Comparison of ENCODE assay signal across 8 cellular contexts in genomic region chr9:131738293-131738692, GRCh38. TPM values are rescaled to one million over a fixed set of nuclear protein-coding genes. Genes with fewer than 3 reads are reported as not detected.
DNase-seq lines count a peak whose midpoint lies in the region; ATAC-seq and TF ChIP-seq lines count a peak whose summit lies in the region.

No MANE protein-coding gene starts in this region.

- peak overlapping the region; percentile 94 to 99 (median 97); a peak in 21 of 22 replicates for H3K27ac ChIP-seq in BLaER1 treated with 17β-estradiol and CSF1 and Interleukin-3, amounts not matched to agents 10 nM and 100 nM
- peak overlapping the region; percentile 75; the same call in 1 of the 2 replicates for H3K27ac ChIP-seq in KMS-11

- peaks cover 61% of the 10 kb centered on the region for H3K79me2 ChIP-seq in KMS-11 (ENCODE audit: insufficient read depth, low read depth)

- peaks cover 58% of the 10 kb centered on the region for H3K4me1 Mint-ChIP-seq in dendritic cell treated with granulocyte-macrophage colony-stimulating factor and Interleukin-4, amounts not matched to agents 40 ng/mL and 50 ng/mL, for 4 days (ENCODE audit: low read depth)
- peaks cover 44 to 65% (median 61%) of the 10 kb centered on the region in 4 donors for H3K4me1 Mint-ChIP-seq in naive thymus-derived CD8-positive, alpha-beta T cell

- H3K27me3 ChIP-seq in BLaER1 treated with 17β-estradiol and CSF1 and Interleukin-3, amounts not matched to agents 10 nM and 100 nM: no peaks in the 10 kb centered on the region
- no peaks in the 10 kb centered on the region for H3K27me3 ChIP-seq in KMS-11 (ENCODE audit: insufficient read depth, low read depth)

- H3K9me3 ChIP-seq in BLaER1 treated with 17β-estradiol and CSF1 and Interleukin-3, amounts not matched to agents 10 nM and 100 nM (replicated peaks in 1 of 11): no peaks in the 10 kb centered on the region

- no peak for TF ChIP-seq CTCF in KMS-11 (conservative IDR thresholded peaks at IDR 0.05; ENCODE audit: low read depth, low read length)

- ATAC-seq in naive thymus-derived CD8-positive, alpha-beta T cell: no peak
- ATAC-seq in HG03097 (IDR thresholded peaks at IDR 0.05; ENCODE audit: low FRiP score, unreplicated experiment) (no peak), HG02852 (IDR thresholded peaks at IDR 0.05; ENCODE audit: unreplicated experiment) (no peak)

- DNase-seq in naive thymus-derived CD8-positive, alpha-beta T cell: no peak
- DNase-seq in G401 (ENCODE audit: low spot score) (no peak), hippocampal formation (lab: John Stamatoyannopoulos, UW) (no peak)

- peaks cover 0 to 20% (median 0%) of the 10 kb centered on the region in 11 experiments; a peak in 5 of 22 replicates for H3K36me3 ChIP-seq in BLaER1 treated with 17β-estradiol and CSF1 and Interleukin-3, amounts not matched to agents 10 nM and 100 nM
- H3K36me3 ChIP-seq in KMS-11 (ENCODE audit: insufficient read depth): no peaks in the 10 kb centered on the region

- H3K27ac Mint-ChIP-seq in dendritic cell treated with granulocyte-macrophage colony-stimulating factor and Interleukin-4, amounts not matched to agents 40 ng/mL and 50 ng/mL, for 4 days: peak overlapping the region; percentile 87
- H3K27ac Mint-ChIP-seq in naive thymus-derived CD8-positive, alpha-beta T cell: peak overlapping the region in 8 of 10 donors; percentile 81 to 94 (median 88)

- in situ Hi-C loops in G401 (cut with HindIII; ENCODE audit: low sequenced_read_pairs): no loop called here

- peaks cover 56% of the 10 kb centered on the region for H3K36me3 Mint-ChIP-seq in dendritic cell treated with granulocyte-macrophage colony-stimulating factor and Interleukin-4, amounts not matched to agents 40 ng/mL and 50 ng/mL, for 4 days (ENCODE audit: low read depth)
- peaks cover 0 to 6% (median 0%) of the 10 kb centered on the region in 3 donors for H3K36me3 Mint-ChIP-seq in naive thymus-derived CD8-positive, alpha-beta T cell

- POLR2A ChIA-PET in naive thymus-derived CD8-positive, alpha-beta T cell (lab: Charles Lee): interaction anchor here (1.2 to 2.9 kb wide), 5 partner anchors 9 to 613 kb away, joined by 3 to 28 read pairs (median 3); partner anchors contain the start of gene NUP214

- H3K4me1 ChIP-seq in BLaER1 treated with 17β-estradiol and CSF1 and Interleukin-3, amounts not matched to agents 10 nM and 100 nM: peaks cover 63 to 82% (median 75%) of the 10 kb centered on the region in 10 experiments
- peaks cover 56% of the 10 kb centered on the region for H3K4me1 ChIP-seq in KMS-11 (ENCODE audit: low read depth, poor library complexity, severe bottlenecking)

- no peaks in the 10 kb centered on the region for H3K27me3 Mint-ChIP-seq in dendritic cell treated with granulocyte-macrophage colony-stimulating factor and Interleukin-4, amounts not matched to agents 40 ng/mL and 50 ng/mL, for 4 days
- no peaks in the 10 kb centered on the region for H3K27me3 Mint-ChIP-seq in naive thymus-derived CD8-positive, alpha-beta T cell

- H3K4me3 Mint-ChIP-seq in dendritic cell treated with granulocyte-macrophage colony-stimulating factor and Interleukin-4, amounts not matched to agents 40 ng/mL and 50 ng/mL, for 4 days: peak overlapping the region; percentile 93
- H3K4me3 Mint-ChIP-seq in naive thymus-derived CD8-positive, alpha-beta T cell: peak overlapping the region; percentile 84 to 96 (median 90)

- peaks cover 7 to 50% (median 28%) of the 10 kb centered on the region in 11 experiments; a peak in 14 of 22 replicates for H4K20me1 ChIP-seq in BLaER1 treated with 17β-estradiol and CSF1 and Interleukin-3, amounts not matched to agents 10 nM and 100 nM
- no peaks in the 10 kb centered on the region for H4K20me1 ChIP-seq in KMS-11 (ENCODE audit: insufficient read depth)

- H3K9ac ChIP-seq in BLaER1 treated with 17β-estradiol and CSF1 and Interleukin-3, amounts not matched to agents 10 nM and 100 nM: peak overlapping the region; percentile 96 to 99 (median 98)
- H3K9ac ChIP-seq in KMS-11: peak overlapping the region; percentile 77; the same call in 1 of the 2 replicates

- H2AFZ ChIP-seq in KMS-11 (ENCODE audit: low read depth): no peak overlapping the region

- intact Hi-C loops in dendritic cell treated with granulocyte-macrophage colony-stimulating factor and Interleukin-4, amounts not matched to agents 40 ng/mL and 50 ng/mL, for 4 days (cut with micrococcal nuclease): loop anchor here (5.0 to 10.0 kb wide), 2 partner anchors 41 to 63 kb away; no protein-coding TSS in a partner anchor

- no peaks in the 10 kb centered on the region for H3K9me3 Mint-ChIP-seq in dendritic cell treated with granulocyte-macrophage colony-stimulating factor and Interleukin-4, amounts not matched to agents 40 ng/mL and 50 ng/mL, for 4 days
- H3K9me3 Mint-ChIP-seq in naive thymus-derived CD8-positive, alpha-beta T cell: no peaks in the 10 kb centered on the region

- peak overlapping the region; percentile 71 to 93 (median 86) for H3K4me3 ChIP-seq in BLaER1 treated with 17β-estradiol and CSF1 and Interleukin-3, amounts not matched to agents 10 nM and 100 nM
- H3K4me3 ChIP-seq in KMS-11 (IDR thresholded peaks at IDR 0.05; ENCODE audit: insufficient read depth, low read depth, low read length): no peak overlapping the region

- peak overlapping the region; percentile 91 to 99 (median 96) for H3K4me2 ChIP-seq in BLaER1 treated with 17β-estradiol and CSF1 and Interleukin-3, amounts not matched to agents 10 nM and 100 nM
- H3K4me2 ChIP-seq in KMS-11: peak overlapping the region; percentile 62

RNA-seq across cellular contexts. Expression of gene RAPGEF1, which starts 1.6 kb away (rescaled TPM):
- total RNA-seq in naive thymus-derived CD8-positive, alpha-beta T cell: 10 to 100 TPM; 91.7 to 94.7 TPM
- polyA plus RNA-seq in naive thymus-derived CD8-positive, alpha-beta T cell: 1 to 10 TPM; 1.6 to 9.0 (median 4.4) TPM
- 31.0 and 40.8 TPM in 2 replicates for total RNA-seq in G401 (2014; rRNA removed; shearing (Covaris generic))
